12 cellular contexts compared by ENCODE assay signal in genomic region chr5:140214831-140215230, GRCh38. TPM values are rescaled to one million over a fixed set of nuclear protein-coding genes. Genes with fewer than 3 reads are reported as not detected.
DNase-seq lines count a peak whose midpoint lies in the region; ATAC-seq, FAIRE-seq and TF ChIP-seq lines count a peak whose summit lies in the region.
"Had no signal": no experiment of that assay in that cellular context is flagged by ENCODE, and none has a peak within 500 bp of the region (broad histone marks: within the 10 kb centered on the region; RNA-seq: fewer than 3 reads in every experiment).

No MANE protein-coding gene starts in this region.

- H3K4me1 ChIP-seq in KMS-11 (ENCODE audit: low read depth, poor library complexity, severe bottlenecking) = peaks cover 29% of the 10 kb centered on the region
- H3K4me1 ChIP-seq in astrocyte (ENCODE audit: insufficient read depth, low read length) = peaks cover 9% of the 10 kb centered on the region
- H3K4me1 ChIP-seq in pancreas = peaks cover 40 to 55% (median 55%) of the 10 kb centered on the region in 3 donors

- ATAC-seq in pancreas (peak in 3 of 4 donors; percentile 15 to 20 (median 18)), GM19023 (IDR thresholded peaks at IDR 0.05; ENCODE audit: unreplicated experiment) (no peak)
- no peak for ATAC-seq in activated naive CD8-positive, alpha-beta T cell treated with anti-CD3 and anti-CD28 coated beads, Interleukin-2, amount 50 U/mL, for 24 hours

- H3K9ac ChIP-seq in KMS-11 (no peak overlapping the region), astrocyte (ENCODE audit: low read length) (no peak overlapping the region)

- H3K4me1 Mint-ChIP-seq in astrocyte (ENCODE audit: low read depth, unreplicated experiment) = peaks cover 14% of the 10 kb centered on the region
- peaks cover 11% of the 10 kb centered on the region for H3K4me1 Mint-ChIP-seq in activated naive CD8-positive, alpha-beta T cell treated with anti-CD3 and anti-CD28 coated beads, Interleukin-2, amount 50 U/mL, for 24 hours

- TF ChIP-seq POLR2A in GM12892 (IDR thresholded peaks at IDR 0.05; ENCODE audit: low read depth, low read length) = no peak

- 56% methylated on average over 4 of the region's 4 CpGs for WGBS in pancreas, 2 donors

- FAIRE-seq in GM12892 (lab: Jason Lieb, UNC) = peak; percentile 73
- no peak for FAIRE-seq in astrocyte (lab: Jason Lieb, UNC)
- no peak for FAIRE-seq in pancreas (lab: Jason Lieb, UNC)

- H3K36me3 Mint-ChIP-seq in astrocyte (ENCODE audit: low read depth, unreplicated experiment) = peaks cover 1% of the 10 kb centered on the region
- no peaks in the 10 kb centered on the region for H3K36me3 Mint-ChIP-seq in activated naive CD8-positive, alpha-beta T cell treated with anti-CD3 and anti-CD28 coated beads, Interleukin-2, amount 50 U/mL, for 24 hours (ENCODE audit: low read depth)

- no peak overlapping the region for H3K27ac ChIP-seq in KMS-11
- H3K27ac ChIP-seq in astrocyte (ENCODE audit: low read depth, low read length) = no peak overlapping the region
- peak overlapping the region in 2 of 4 donors; percentile 1 to 89 for H3K27ac ChIP-seq in pancreas
- H3K27ac ChIP-seq: thoracic aorta had no signal

- H3K9me3 ChIP-seq in astrocyte (ENCODE audit: insufficient read depth, low read depth, low read length) (no peaks in the 10 kb centered on the region), pancreas (no peaks in the 10 kb centered on the region)
- H3K9me3 ChIP-seq: thoracic aorta had no signal

- H3K4me2 ChIP-seq in KMS-11 (peak overlapping the region; percentile 67), astrocyte (ENCODE audit: low read length) (no peak overlapping the region)

- TF ChIP-seq CTCF in KMS-11 (conservative IDR thresholded peaks at IDR 0.05; ENCODE audit: low read depth, low read length) = no peak
- no peak for TF ChIP-seq CTCF in astrocyte (IDR thresholded peaks at IDR 0.05; ENCODE audit: insufficient read depth, low read depth, low read length)
- TF ChIP-seq CTCF in pancreas (IDR thresholded peaks at IDR 0.05) = no peak

- H4K20me1 ChIP-seq in KMS-11 (ENCODE audit: insufficient read depth) (no peaks in the 10 kb centered on the region), astrocyte (ENCODE audit: insufficient read depth, low read length) (peaks cover 5% of the 10 kb centered on the region)

- DNase-seq in GM12892 (ENCODE audit: insufficient read length) = no peak
- peak; percentile 81 for DNase-seq in astrocyte (ENCODE audit: low read depth)
- DNase-seq in pancreas = peak in 4 of 6 donors; percentile 38 to 73 (median 60)
- no peak for DNase-seq in activated naive CD8-positive, alpha-beta T cell treated with anti-CD3 and anti-CD28 coated beads, Interleukin-2, amount 50 U/mL, for 24 hours
- DNase-seq in NCI-H526 treated with DMSO at 0.1 percent for 48 hours (lab: John Stamatoyannopoulos, UW) = no peak
- no peak for DNase-seq in HEK293T (ENCODE audit: extremely low spot score)
- DNase-seq: activated CD4-positive, alpha-beta T cell treated with anti-CD3 and anti-CD28 coated beads, Interleukin-2, amount 50 U/mL, for 1 hour; NCI-H524 treated with DMSO at 0.1 percent for 48 hours; stimulated activated CD4-positive, alpha-beta T cell treated with anti-CD3 and anti-CD28 coated beads, Interleukin-12 subunit alpha, Interleukin-12 subunit beta, amount 100 ng/mL, for 4 hours had no signal

- no peak overlapping the region for H3K27ac Mint-ChIP-seq in astrocyte (ENCODE audit: unreplicated experiment)
- H3K27ac Mint-ChIP-seq in activated naive CD8-positive, alpha-beta T cell treated with anti-CD3 and anti-CD28 coated beads, Interleukin-2, amount 50 U/mL, for 24 hours = no peak overlapping the region

- H2AFZ ChIP-seq in KMS-11 (ENCODE audit: low read depth) = no peak overlapping the region
- no peak overlapping the region for H2AFZ ChIP-seq in astrocyte (ENCODE audit: low read depth, low read length)

- H3K27me3 ChIP-seq in KMS-11 (ENCODE audit: insufficient read depth, low read depth) = peaks cover 25% of the 10 kb centered on the region
- H3K27me3 ChIP-seq in astrocyte (ENCODE audit: insufficient read depth, low read length) = no peaks in the 10 kb centered on the region
- no peaks in the 10 kb centered on the region for H3K27me3 ChIP-seq in pancreas

- no peaks in the 10 kb centered on the region for H3K9me3 Mint-ChIP-seq in astrocyte (ENCODE audit: unreplicated experiment)
- H3K9me3 Mint-ChIP-seq in activated naive CD8-positive, alpha-beta T cell treated with anti-CD3 and anti-CD28 coated beads, Interleukin-2, amount 50 U/mL, for 24 hours = no peaks in the 10 kb centered on the region

- POLR2A ChIA-PET in HEK293T (lab: Yijun Ruan, JAX) = interaction anchor here (0.7 to 1.0 kb wide), 2 partner anchors 9 to 38 kb away, joined by 3 read pairs; no protein-coding TSS in a partner anchor

- H3K4me3 Mint-ChIP-seq in astrocyte (ENCODE audit: unreplicated experiment) = no peak overlapping the region
- H3K4me3 Mint-ChIP-seq in activated naive CD8-positive, alpha-beta T cell treated with anti-CD3 and anti-CD28 coated beads, Interleukin-2, amount 50 U/mL, for 24 hours = no peak overlapping the region

- H3K27me3 Mint-ChIP-seq in astrocyte (ENCODE audit: low read depth, unreplicated experiment) = no peaks in the 10 kb centered on the region
- H3K27me3 Mint-ChIP-seq in activated naive CD8-positive, alpha-beta T cell treated with anti-CD3 and anti-CD28 coated beads, Interleukin-2, amount 50 U/mL, for 24 hours = no peaks in the 10 kb centered on the region

- H3K79me2 ChIP-seq in KMS-11 (ENCODE audit: insufficient read depth, low read depth) (no peaks in the 10 kb centered on the region), astrocyte (ENCODE audit: insufficient read depth, low read length) (no peaks in the 10 kb centered on the region)

- CTCF ChIA-PET in HEK293T (lab: Yijun Ruan, JAX) = no interaction called here

- intact Hi-C loops in pancreas (cut with DNase I) = no loop called here

- no peaks in the 10 kb centered on the region for H3K36me3 ChIP-seq in KMS-11 (ENCODE audit: insufficient read depth)
- no peaks in the 10 kb centered on the region for H3K36me3 ChIP-seq in astrocyte (ENCODE audit: insufficient read depth, low read length)
- no peaks in the 10 kb centered on the region for H3K36me3 ChIP-seq in pancreas
- H3K36me3 ChIP-seq: thoracic aorta had no signal

- no peak overlapping the region for H3K4me3 ChIP-seq in KMS-11 (IDR thresholded peaks at IDR 0.05; ENCODE audit: insufficient read depth, low read depth, low read length)
- H3K4me3 ChIP-seq in astrocyte (ENCODE audit: insufficient read depth, low read depth, low read length) = no peak overlapping the region
- H3K4me3 ChIP-seq in pancreas = no peak overlapping the region
- H3K4me3 ChIP-seq: thoracic aorta had no signal

TF ChIP-seq in HEK293T, 16 proteins besides CTCF, POLR2A, EP300 and RAD21:
- TF ChIP-seq SP1 (IDR thresholded peaks at IDR 0.05) = no peak
- TF ChIP-seq ARNT (IDR thresholded peaks at IDR 0.05) = no peak
- TF ChIP-seq ELF4 (IDR thresholded peaks at IDR 0.05) = no peak
- TF ChIP-seq L3MBTL2 (conservative IDR thresholded peaks at IDR 0.05) = no peak
- no peak for TF ChIP-seq NFRKB (IDR thresholded peaks at IDR 0.05)
- no peak for TF ChIP-seq FOXK2 (IDR thresholded peaks at IDR 0.05)
- no peak for TF ChIP-seq CTBP1 (IDR thresholded peaks at IDR 0.05; ENCODE audit: borderline replicate concordance)
- TF ChIP-seq FOXA1 (IDR thresholded peaks at IDR 0.05) = no peak
- TF ChIP-seq FOXM1 (IDR thresholded peaks at IDR 0.05; ENCODE audit: borderline replicate concordance) = no peak
- TF ChIP-seq HDGF (IDR thresholded peaks at IDR 0.05; ENCODE audit: borderline replicate concordance) = no peak
- no peak for TF ChIP-seq TARDBP (IDR thresholded peaks at IDR 0.05)
- TF ChIP-seq BHLHE40 (IDR thresholded peaks at IDR 0.05; ENCODE audit: borderline replicate concordance) = no peak
- TF ChIP-seq ZNF384 (IDR thresholded peaks at IDR 0.05) = no peak
- no peak for TF ChIP-seq LEF1 (IDR thresholded peaks at IDR 0.05; ENCODE audit: borderline replicate concordance)

RNA-seq across cellular contexts. Expression of gene CYSTM1, which starts 39.8 kb away (rescaled TPM):
- polyA plus RNA-seq in GM12892 (2012; ENCODE audit: missing spikeins) = 71.3 TPM
- total RNA-seq in astrocyte = 35.2 and 46.3 TPM in 2 replicates
- total RNA-seq in pancreas = 10 to 100 TPM; 30.2 to 66.2 (median 44.9) TPM
- 100 to 1,000 TPM in 1 of 2 donors, 10 to 100 TPM in 1; 80.6 to 185 TPM for polyA plus RNA-seq in pancreas

Comparison
In these comparisons a context has a peak if more than half of its experiments do, and no peak if none do; other contexts are left out.
1. DNase-seq: peak in astrocyte (single experiment) and pancreas (4 of 6); none in GM12892 (single experiment), activated naive CD8-positive, alpha-beta T cell treated with anti-CD3 and anti-CD28 coated beads, Interleukin-2, amount 50 U/mL, for 24 hours (single experiment), NCI-H526 treated with DMSO at 0.1 percent for 48 hours (single experiment) and HEK293T (single experiment).
2. ATAC-seq: peak in pancreas (3 of 4); none in activated naive CD8-positive, alpha-beta T cell treated with anti-CD3 and anti-CD28 coated beads, Interleukin-2, amount 50 U/mL, for 24 hours (single experiment) and GM19023 (single experiment).